ENCODE assay signal across 19 cellular contexts in the genomic region with DNA sequence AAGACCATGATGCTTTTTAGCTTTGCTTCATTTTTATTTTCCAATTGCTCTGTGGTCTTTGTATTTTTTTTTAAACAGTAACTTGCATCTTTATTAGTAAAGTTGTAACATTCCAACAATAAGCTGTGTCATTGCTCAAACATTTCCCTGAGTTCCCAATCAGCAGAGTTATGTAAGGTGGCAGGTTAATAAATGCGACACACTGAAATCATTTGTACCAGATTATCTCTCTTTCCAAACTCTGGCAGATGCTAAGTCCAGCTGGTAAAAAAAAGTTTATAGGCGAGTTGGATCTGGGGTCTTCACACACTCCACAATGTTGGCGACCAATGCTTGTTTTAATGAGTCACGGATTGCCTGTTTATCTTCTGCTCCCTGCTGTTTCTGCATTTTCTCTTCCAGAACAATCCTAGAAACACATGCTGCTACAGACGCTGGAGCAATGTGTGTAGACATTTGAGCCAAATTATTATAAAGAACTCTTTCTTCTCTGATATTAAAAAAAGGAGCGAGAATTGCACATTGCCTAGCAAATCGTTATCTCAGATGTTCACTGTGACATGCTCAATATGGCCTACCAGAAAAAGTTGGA.
DNase-seq lines count a peak whose midpoint lies in the region; ATAC-seq and TF ChIP-seq lines count a peak whose summit lies in the region.
"Had no signal": no experiment of that assay in that cellular context is flagged by ENCODE, and none has a peak within 500 bp of the region (broad histone marks: within the 10 kb centered on the region; RNA-seq: fewer than 3 reads in every experiment).

No MANE protein-coding gene starts in this region.

- H3K27ac Mint-ChIP-seq in CD14-positive monocyte: no peak overlapping the region
- H3K27ac Mint-ChIP-seq: activated T-helper 2 cell treated with anti-CD3 and anti-CD28 coated beads, Interferon-gamma antibody, Interleukin-2, Interleukin-4, amounts not matched to agents 10 μg/mL and 5 μg/mL and 100 μg/mL, durations not matched to agents 14 hours and 24 hours and 36 hours; IgD-negative memory B cell; T-helper 1 cell treated with Interleukin-12 subunit alpha and Interleukin-12 subunit beta and Interleukin-4 antibody, amounts not matched to agents 30 μg/mL and 1 μg/mL, for 36 hours had no signal

- no peaks in the 10 kb centered on the region for H3K4me1 Mint-ChIP-seq in CD14-positive monocyte
- H3K4me1 Mint-ChIP-seq: IgD-negative memory B cell had no signal

- H3K4me3 Mint-ChIP-seq in CD14-positive monocyte: peak overlapping the region in 1 of 2 donors; percentile 24
- H3K4me3 Mint-ChIP-seq: IgD-negative memory B cell; T-helper 1 cell treated with Interleukin-12 subunit alpha and Interleukin-12 subunit beta and Interleukin-4 antibody, amounts not matched to agents 30 μg/mL and 1 μg/mL, for 36 hours had no signal

- DNase-seq in Right ventricle myocardium inferior (ENCODE audit: missing footprints) (no peak), cardiac septum (ENCODE audit: low spot score) (no peak), brain microvascular endothelial cell (peak; percentile 58), left cardiac atrium (no peak), CD14-positive monocyte (ENCODE audit: low spot score) (no peak), dedifferentiated amniotic fluid mesenchymal stem cell (ENCODE audit: extremely low spot score) (no peak), inferior parietal cortex (ENCODE audit: extremely low spot score) (no peak)
- no peak for DNase-seq in activated CD4-positive, alpha-beta T cell treated with anti-CD3 and anti-CD28 coated beads for 4 hours
- DNase-seq: adrenal gland; cortex of kidney; erythroblast; NCI-H2107; ovary; SHP77; stimulated activated naive CD4-positive, alpha-beta T cell; WERI-Rb-1 had no signal

- no peak overlapping the region for H3K27ac ChIP-seq in brain microvascular endothelial cell
- H3K27ac ChIP-seq: adrenal gland, ovary, WERI-Rb-1 had no signal

- ATAC-seq in Right ventricle myocardium inferior: peak; percentile 96
- ATAC-seq in left cardiac atrium: peak; percentile 73 to 89

- no peaks in the 10 kb centered on the region for H3K27me3 ChIP-seq in brain microvascular endothelial cell (replicated peaks)
- H3K27me3 ChIP-seq: ovary had no signal

- in situ Hi-C loops in brain microvascular endothelial cell (cut with HindIII; ENCODE audit: low pct_ligation_motif_present, low sequenced_read_pairs): no loop called here

- TF ChIP-seq CTCF in brain microvascular endothelial cell (IDR thresholded peaks at IDR 0.05; ENCODE audit: low read depth, low read length, missing control alignments) (no peak), CD14-positive monocyte (IDR thresholded peaks at IDR 0.05) (no peak)

- intact Hi-C loops in Right ventricle myocardium inferior (cut with DNase I): no loop called here
- intact Hi-C loops in cardiac septum (cut with DNase I): no loop called here
- intact Hi-C loops in left cardiac atrium (cut with DNase I): no loop called here
- intact Hi-C loops in CD14-positive monocyte (cut with micrococcal nuclease): no loop called here

- H3K36me3 ChIP-seq in brain microvascular endothelial cell (replicated peaks): no peaks in the 10 kb centered on the region
- H3K36me3 ChIP-seq: adrenal gland, ovary, WERI-Rb-1 had no signal

- H3K36me3 Mint-ChIP-seq in CD14-positive monocyte: no peaks in the 10 kb centered on the region
- H3K36me3 Mint-ChIP-seq: IgD-negative memory B cell had no signal

- no peaks in the 10 kb centered on the region for H3K9me3 Mint-ChIP-seq in CD14-positive monocyte
- H3K9me3 Mint-ChIP-seq: activated T-helper 2 cell treated with anti-CD3 and anti-CD28 coated beads, Interferon-gamma antibody, Interleukin-2, Interleukin-4, amounts not matched to agents 10 μg/mL and 5 μg/mL and 100 μg/mL, durations not matched to agents 14 hours and 24 hours and 36 hours; IgD-negative memory B cell; T-helper 1 cell treated with Interleukin-12 subunit alpha and Interleukin-12 subunit beta and Interleukin-4 antibody, amounts not matched to agents 30 μg/mL and 1 μg/mL, for 36 hours had no signal

- H3K4me3 ChIP-seq in brain microvascular endothelial cell (ENCODE audit: low read depth, low read length): no peak overlapping the region
- H3K4me3 ChIP-seq: adrenal gland, ovary had no signal

- H3K27me3 Mint-ChIP-seq in CD14-positive monocyte (ENCODE audit: low read depth in 3 of 3): peaks cover 12 to 15% (median 13%) of the 10 kb centered on the region in 3 donors
